In genomic region chr1:209387969-209388329, GRCh38 we compare ENCODE assay signal across 18 cellular contexts.
DNase-seq lines count a peak whose midpoint lies in the region; ATAC-seq and TF ChIP-seq lines count a peak whose summit lies in the region.
"Had no signal": no experiment of that assay in that cellular context is flagged by ENCODE, and none has a peak within 500 bp of the region (broad histone marks: within the 10 kb centered on the region; RNA-seq: fewer than 3 reads in every experiment).

No MANE protein-coding gene starts in this region.

- no peak for TF ChIP-seq CTCF in RWPE2 (IDR thresholded peaks at IDR 0.05; ENCODE audit: poor library complexity, severe bottlenecking)

- H3K27me3 ChIP-seq in RWPE2 (ENCODE audit: insufficient read depth, poor library complexity, severe bottlenecking) = no peaks in the 10 kb centered on the region

- intact Hi-C loops in activated T-helper 2 cell treated with anti-CD3 and anti-CD28 coated beads, Interferon-gamma antibody, Interleukin-2, Interleukin-4, amounts not matched to agents 10 μg/mL and 5 μg/mL and 100 μg/mL, durations not matched to agents 14 hours and 24 hours and 36 hours (cut with micrococcal nuclease) = no loop called here

- no peaks in the 10 kb centered on the region for H3K36me3 Mint-ChIP-seq in activated T-helper 2 cell treated with anti-CD3 and anti-CD28 coated beads, Interferon-gamma antibody, Interleukin-2, Interleukin-4, amounts not matched to agents 10 μg/mL and 5 μg/mL and 100 μg/mL, durations not matched to agents 14 hours and 24 hours and 36 hours (ENCODE audit: low read depth)
- H3K36me3 Mint-ChIP-seq: natural killer cell, T-cell had no signal

- no peak overlapping the region for H3K27ac Mint-ChIP-seq in stimulated activated naive CD8-positive, alpha-beta T cell treated with anti-CD3 and anti-CD28 coated beads, Interleukin-15, amount 100 ng/mL, for 72 hours
- no peak overlapping the region for H3K27ac Mint-ChIP-seq in activated T-helper 2 cell treated with anti-CD3 and anti-CD28 coated beads, Interferon-gamma antibody, Interleukin-2, Interleukin-4, amounts not matched to agents 10 μg/mL and 5 μg/mL and 100 μg/mL, durations not matched to agents 14 hours and 24 hours and 36 hours
- H3K27ac Mint-ChIP-seq: natural killer cell, T-cell had no signal

- H3K9me3 ChIP-seq in RWPE2 (ENCODE audit: severe bottlenecking) = no peaks in the 10 kb centered on the region

- no peaks in the 10 kb centered on the region for H3K36me3 ChIP-seq in RWPE2 (ENCODE audit: low read depth)
- H3K36me3 ChIP-seq: WERI-Rb-1 had no signal

- peaks cover 72% of the 10 kb centered on the region for H3K4me1 ChIP-seq in RWPE2 (ENCODE audit: insufficient read depth, poor library complexity, severe bottlenecking)

- no peaks in the 10 kb centered on the region for H3K9me3 Mint-ChIP-seq in stimulated activated naive CD8-positive, alpha-beta T cell treated with anti-CD3 and anti-CD28 coated beads, Interleukin-15, amount 100 ng/mL, for 72 hours
- H3K9me3 Mint-ChIP-seq in activated T-helper 2 cell treated with anti-CD3 and anti-CD28 coated beads, Interferon-gamma antibody, Interleukin-2, Interleukin-4, amounts not matched to agents 10 μg/mL and 5 μg/mL and 100 μg/mL, durations not matched to agents 14 hours and 24 hours and 36 hours = no peaks in the 10 kb centered on the region

- no peak overlapping the region for H3K4me3 Mint-ChIP-seq in stimulated activated naive CD8-positive, alpha-beta T cell treated with anti-CD3 and anti-CD28 coated beads, Interleukin-15, amount 100 ng/mL, for 72 hours
- H3K4me3 Mint-ChIP-seq in activated T-helper 2 cell treated with anti-CD3 and anti-CD28 coated beads, Interferon-gamma antibody, Interleukin-2, Interleukin-4, amounts not matched to agents 10 μg/mL and 5 μg/mL and 100 μg/mL, durations not matched to agents 14 hours and 24 hours and 36 hours (ENCODE audit: low read depth) = no peak overlapping the region
- H3K4me3 Mint-ChIP-seq: natural killer cell, T-cell had no signal

- H3K27me3 Mint-ChIP-seq in stimulated activated naive CD8-positive, alpha-beta T cell treated with anti-CD3 and anti-CD28 coated beads, Interleukin-15, amount 100 ng/mL, for 72 hours = peaks cover 15% of the 10 kb centered on the region
- H3K27me3 Mint-ChIP-seq in activated T-helper 2 cell treated with anti-CD3 and anti-CD28 coated beads, Interferon-gamma antibody, Interleukin-2, Interleukin-4, amounts not matched to agents 10 μg/mL and 5 μg/mL and 100 μg/mL, durations not matched to agents 14 hours and 24 hours and 36 hours (ENCODE audit: low read depth) = no peaks in the 10 kb centered on the region

- peak overlapping the region; percentile 97 for H3K27ac ChIP-seq in RWPE2 (ENCODE audit: poor library complexity, severe bottlenecking)
- H3K27ac ChIP-seq: WERI-Rb-1 had no signal

- no peak overlapping the region for H3K4me3 ChIP-seq in RWPE2 (ENCODE audit: severe bottlenecking)

- ATAC-seq in RWPE2 (ENCODE audit: low read depth) = peak; percentile 31; the same call in 2 of the 3 replicates
- no peak for ATAC-seq in stimulated activated naive CD8-positive, alpha-beta T cell treated with anti-CD3 and anti-CD28 coated beads, Interleukin-15, amount 100 ng/mL, for 72 hours
- ATAC-seq in GM21786 (IDR thresholded peaks at IDR 0.05; ENCODE audit: unreplicated experiment) = no peak
- ATAC-seq in GM19467 (IDR thresholded peaks at IDR 0.05; ENCODE audit: unreplicated experiment) = no peak
- ATAC-seq: left ventricle myocardium superior, natural killer cell, Panc1, T-cell had no signal

- H3K4me1 Mint-ChIP-seq in stimulated activated naive CD8-positive, alpha-beta T cell treated with anti-CD3 and anti-CD28 coated beads, Interleukin-15, amount 100 ng/mL, for 72 hours = no peaks in the 10 kb centered on the region
- no peaks in the 10 kb centered on the region for H3K4me1 Mint-ChIP-seq in activated T-helper 2 cell treated with anti-CD3 and anti-CD28 coated beads, Interferon-gamma antibody, Interleukin-2, Interleukin-4, amounts not matched to agents 10 μg/mL and 5 μg/mL and 100 μg/mL, durations not matched to agents 14 hours and 24 hours and 36 hours (ENCODE audit: low read depth)
- H3K4me1 Mint-ChIP-seq: natural killer cell, T-cell had no signal

- peak; percentile 87 for DNase-seq in EL
- DNase-seq in RWPE2 (ENCODE audit: low spot score) = no peak
- peak; percentile 33 for DNase-seq in fibroblast of peridontal ligament (ENCODE audit: extremely low read depth)
- DNase-seq in renal cortical epithelial cell (ENCODE audit: low read depth) = peak; percentile 71
- DNase-seq in stimulated activated naive CD8-positive, alpha-beta T cell treated with anti-CD3 and anti-CD28 coated beads, Interleukin-15, amount 100 ng/mL, for 72 hours = no peak
- no peak for DNase-seq in activated T-helper 2 cell treated with anti-CD3 and anti-CD28 coated beads, Interferon-gamma antibody, Interleukin-2, Interleukin-4, amounts not matched to agents 10 μg/mL and 5 μg/mL and 100 μg/mL, durations not matched to agents 14 hours and 24 hours and 36 hours (ENCODE audit: low spot score)
- DNase-seq: activated gamma-delta T cell; left ventricle myocardium superior; natural killer cell; NCI-H1930; NCI-H526 treated with DMSO at 0.1 percent for 48 hours; stimulated activated CD4-positive, alpha-beta T cell treated with anti-CD3 and anti-CD28 coated beads, Interleukin-2, amount 100 ng/mL, for 24 hours; substantia nigra; T-cell; WERI-Rb-1 had no signal

Comparison
In these comparisons a context has a peak if more than half of its experiments do, and no peak if none do; other contexts are left out.
1. DNase-seq: peak in EL (single experiment), fibroblast of peridontal ligament (single experiment) and renal cortical epithelial cell (single experiment); none in RWPE2 (single experiment), stimulated activated naive CD8-positive, alpha-beta T cell treated with anti-CD3 and anti-CD28 coated beads, Interleukin-15, amount 100 ng/mL, for 72 hours (0 of 2) and activated T-helper 2 cell treated with anti-CD3 and anti-CD28 coated beads, Interferon-gamma antibody, Interleukin-2, Interleukin-4, amounts not matched to agents 10 μg/mL and 5 μg/mL and 100 μg/mL, durations not matched to agents 14 hours and 24 hours and 36 hours (single experiment).